ENCODE assay signal across 20 cellular contexts in genomic region chr6:10268661-10269060, GRCh38.
A peak's percentile ranks its signal among the peaks of the same experiment; 100 is the strongest.
DNase-seq lines count a peak whose midpoint lies in the region; ATAC-seq and TF ChIP-seq lines count a peak whose summit lies in the region.
"Had no signal": no experiment of that assay in that cellular context is flagged by ENCODE, and none has a peak within 500 bp of the region (broad histone marks: within the 10 kb centered on the region; RNA-seq: fewer than 3 reads in every experiment).

No MANE protein-coding gene starts in this region.

- no peak overlapping the region for H3K4ac ChIP-seq in IMR-90 (ENCODE audit: low read depth, low read length)

- H2BK15ac ChIP-seq in IMR-90 (ENCODE audit: low read depth, low read length), result no peak overlapping the region

- H3K56ac ChIP-seq in IMR-90 (ENCODE audit: extremely low read depth, insufficient read depth, low read length), result no peak overlapping the region

- H2AFZ ChIP-seq in IMR-90 (replicated peaks; ENCODE audit: low read length, poor library complexity), result peak overlapping the region; percentile 28

- H3K36me3 ChIP-seq in IMR-90 (ENCODE audit: control insufficient read depth, insufficient read depth, low read length) (no peaks in the 10 kb centered on the region), iPS-20b (ENCODE audit: insufficient read depth, low read depth, low read length) (no peaks in the 10 kb centered on the region)
- H3K36me3 ChIP-seq: gastrocnemius medialis, left ventricle myocardium inferior, pancreas, tibial artery had no signal

- no peaks in the 10 kb centered on the region for H3K4me1 Mint-ChIP-seq in activated T-helper 2 cell treated with anti-CD3 and anti-CD28 coated beads, Interferon-gamma antibody, Interleukin-2, Interleukin-4, amounts not matched to agents 10 μg/mL and 5 μg/mL and 100 μg/mL, durations not matched to agents 14 hours and 24 hours and 36 hours (ENCODE audit: low read depth)
- H3K4me1 Mint-ChIP-seq: activated CD4-positive, alpha-beta T cell treated with anti-CD3 and anti-CD28 coated beads for 36 hours; activated CD8-positive, alpha-beta memory T cell treated with anti-CD3 and anti-CD28 coated beads, Interleukin-2, amount 10 ng/mL, durations not matched to agents 7 days and 5 days; activated naive CD8-positive, alpha-beta T cell treated with anti-CD3 and anti-CD28 coated beads, Interleukin-2, amount 10 ng/mL, durations not matched to agents 7 days and 5 days; B cell had no signal

- no peaks in the 10 kb centered on the region for H3K27me3 Mint-ChIP-seq in activated T-helper 2 cell treated with anti-CD3 and anti-CD28 coated beads, Interferon-gamma antibody, Interleukin-2, Interleukin-4, amounts not matched to agents 10 μg/mL and 5 μg/mL and 100 μg/mL, durations not matched to agents 14 hours and 24 hours and 36 hours (ENCODE audit: low read depth)

- TF ChIP-seq POLR2A in IMR-90 (IDR thresholded peaks at IDR 0.05; ENCODE audit: low read depth, low read length), result no peak

- no peak for ATAC-seq in IMR-90 (ENCODE audit: low read depth)
- ATAC-seq: activated CD4-positive, alpha-beta T cell treated with anti-CD3 and anti-CD28 coated beads for 36 hours; activated CD8-positive, alpha-beta memory T cell treated with anti-CD3 and anti-CD28 coated beads, Interleukin-2, amount 10 ng/mL, durations not matched to agents 7 days and 5 days; gastrocnemius medialis; pancreas had no signal

- H2BK120ac ChIP-seq in IMR-90 (ENCODE audit: low read depth, low read length), result no peak overlapping the region

- H3K79me1 ChIP-seq in IMR-90 (ENCODE audit: low read depth in 1 of 2, low read length in 2 of 2), result no peaks in the 10 kb centered on the region

- no peak overlapping the region for H3K4me3 Mint-ChIP-seq in activated T-helper 2 cell treated with anti-CD3 and anti-CD28 coated beads, Interferon-gamma antibody, Interleukin-2, Interleukin-4, amounts not matched to agents 10 μg/mL and 5 μg/mL and 100 μg/mL, durations not matched to agents 14 hours and 24 hours and 36 hours (ENCODE audit: low read depth)
- H3K4me3 Mint-ChIP-seq: activated CD4-positive, alpha-beta T cell treated with anti-CD3 and anti-CD28 coated beads for 36 hours; activated CD8-positive, alpha-beta memory T cell treated with anti-CD3 and anti-CD28 coated beads, Interleukin-2, amount 10 ng/mL, durations not matched to agents 7 days and 5 days; activated naive CD8-positive, alpha-beta T cell treated with anti-CD3 and anti-CD28 coated beads, Interleukin-2, amount 10 ng/mL, durations not matched to agents 7 days and 5 days; B cell had no signal

- H3K27ac ChIP-seq in IMR-90 (ENCODE audit: insufficient read depth, low read length), result no peak overlapping the region
- peak overlapping the region; percentile 56 for H3K27ac ChIP-seq in VCaP
- peak overlapping the region; percentile 59 for H3K27ac ChIP-seq in iPS-20b (ENCODE audit: low read length)
- H3K27ac ChIP-seq: gastrocnemius medialis, left ventricle myocardium inferior, pancreas, tibial artery had no signal

- DNase-seq in IMR-90 (no peak), retina (peak; percentile 77), NCI-H1930 (lab: John Stamatoyannopoulos, UW) (no peak)
- no peak for DNase-seq in activated T-helper 2 cell treated with anti-CD3 and anti-CD28 coated beads, Interferon-gamma antibody, Interleukin-2, Interleukin-4, amounts not matched to agents 10 μg/mL and 5 μg/mL and 100 μg/mL, durations not matched to agents 14 hours and 24 hours and 36 hours (ENCODE audit: low spot score)
- DNase-seq in activated CD4-positive, alpha-beta T cell treated with anti-CD3 and anti-CD28 coated beads, Interleukin-2, amount 50 U/mL, for 4 hours, result no peak
- DNase-seq: activated CD4-positive, alpha-beta T cell treated with anti-CD3 and anti-CD28 coated beads for 36 hours; activated CD8-positive, alpha-beta memory T cell treated with anti-CD3 and anti-CD28 coated beads, Interleukin-2, amount 10 ng/mL, durations not matched to agents 7 days and 5 days; activated naive CD8-positive, alpha-beta T cell treated with anti-CD3 and anti-CD28 coated beads, Interleukin-2, amount 10 ng/mL, durations not matched to agents 7 days and 5 days; erythroblast; gastrocnemius medialis; left ventricle myocardium inferior; NCI-H1105 treated with DMSO at 0.1 percent for 48 hours; NCI-H345; pancreas; stimulated activated naive CD4-positive, alpha-beta T cell; SW 1271; tibial artery had no signal

- H2AK9ac ChIP-seq in IMR-90 (replicated peaks; ENCODE audit: low read depth, low read length, poor library complexity), result no peak overlapping the region

- no peak overlapping the region for H2AK5ac ChIP-seq in IMR-90 (ENCODE audit: low read depth, low read length)

- H4K5ac ChIP-seq in IMR-90 (ENCODE audit: low read depth, low read length), result no peak overlapping the region

- H3K9me1 ChIP-seq in IMR-90 (ENCODE audit: insufficient read depth, low read length), result no peaks in the 10 kb centered on the region

- no peak for TF ChIP-seq RAD21 in IMR-90 (IDR thresholded peaks at IDR 0.05; ENCODE audit: low read length)

- CTCF ChIA-PET in IMR-90 (lab: Yijun Ruan, JAX), result no interaction called here

- POLR2A ChIA-PET in IMR-90 (lab: Charles Lee; ENCODE audit: unreplicated experiment), result no interaction called here

- H2BK5ac ChIP-seq in IMR-90 (ENCODE audit: low read depth, low read length, poor library complexity, severe bottlenecking), result no peak overlapping the region

- H3K23ac ChIP-seq in IMR-90 (ENCODE audit: low read depth, low read length), result no peak overlapping the region

- H3K4me1 ChIP-seq in IMR-90 (ENCODE audit: control insufficient read depth, insufficient read depth, low read length) (no peaks in the 10 kb centered on the region), iPS-20b (ENCODE audit: insufficient read depth, low read length) (peaks cover 36% of the 10 kb centered on the region)
- H3K4me1 ChIP-seq: gastrocnemius medialis, left ventricle myocardium inferior, tibial artery had no signal

- dilution Hi-C loops in IMR-90 (cut with HindIII; ENCODE audit: low sequenced_read_pairs, unreplicated experiment), result no loop called here

- no peaks in the 10 kb centered on the region for H3K36me3 Mint-ChIP-seq in activated T-helper 2 cell treated with anti-CD3 and anti-CD28 coated beads, Interferon-gamma antibody, Interleukin-2, Interleukin-4, amounts not matched to agents 10 μg/mL and 5 μg/mL and 100 μg/mL, durations not matched to agents 14 hours and 24 hours and 36 hours (ENCODE audit: low read depth)
- H3K36me3 Mint-ChIP-seq: activated CD8-positive, alpha-beta memory T cell treated with anti-CD3 and anti-CD28 coated beads, Interleukin-2, amount 10 ng/mL, durations not matched to agents 7 days and 5 days; activated naive CD8-positive, alpha-beta T cell treated with anti-CD3 and anti-CD28 coated beads, Interleukin-2, amount 10 ng/mL, durations not matched to agents 7 days and 5 days had no signal

- peaks cover 9% of the 10 kb centered on the region; the same call in 1 of the 2 replicates for H3K9me3 ChIP-seq in IMR-90 (ENCODE audit: control insufficient read depth, insufficient read depth, low read length)
- no peaks in the 10 kb centered on the region for H3K9me3 ChIP-seq in iPS-20b (ENCODE audit: insufficient read depth, low read depth, low read length)
- H3K9me3 ChIP-seq: gastrocnemius medialis, left ventricle myocardium inferior, pancreas, tibial artery had no signal

- H4K20me1 ChIP-seq in IMR-90 (ENCODE audit: insufficient read depth, low read length), result no peaks in the 10 kb centered on the region

- no peak overlapping the region for H3K4me2 ChIP-seq in IMR-90 (ENCODE audit: low read depth, low read length)

- intact Hi-C loops in IMR-90 (cut with micrococcal nuclease), result no loop called here
- intact Hi-C loops in activated T-helper 2 cell treated with anti-CD3 and anti-CD28 coated beads, Interferon-gamma antibody, Interleukin-2, Interleukin-4, amounts not matched to agents 10 μg/mL and 5 μg/mL and 100 μg/mL, durations not matched to agents 14 hours and 24 hours and 36 hours (cut with micrococcal nuclease), result no loop called here

- 42% methylated on average over 4 of the region's 9 CpGs; no CpG with 5 or more reads in 1 of the 2 experiments for WGBS in IMR-90 (ENCODE audit: extremely low coverage in 2 of 2, insufficient read length in 1 of 2), 2 experiments

- no peak overlapping the region for H2BK20ac ChIP-seq in IMR-90 (ENCODE audit: low read depth, low read length)

- BruUV-seq in IMR-90 (replicated peaks; lab: Mats Ljungman, UMichigan), result no TSS peak

- no peak overlapping the region for H4K91ac ChIP-seq in IMR-90 (ENCODE audit: insufficient read depth, low read depth, low read length)

- H4K8ac ChIP-seq in IMR-90 (ENCODE audit: low read depth in 2 of 2, low read length in 2 of 2), result no peak overlapping the region

- H3K9me3 Mint-ChIP-seq in activated T-helper 2 cell treated with anti-CD3 and anti-CD28 coated beads, Interferon-gamma antibody, Interleukin-2, Interleukin-4, amounts not matched to agents 10 μg/mL and 5 μg/mL and 100 μg/mL, durations not matched to agents 14 hours and 24 hours and 36 hours, result no peaks in the 10 kb centered on the region

- H3K27me3 ChIP-seq in IMR-90 (ENCODE audit: control insufficient read depth, insufficient read depth, low read length), result no peaks in the 10 kb centered on the region
- no peaks in the 10 kb centered on the region for H3K27me3 ChIP-seq in iPS-20b (ENCODE audit: insufficient read depth, low read length)
- H3K27me3 ChIP-seq: gastrocnemius medialis had no signal

- in situ Hi-C loops in IMR-90 (cut with MboI; ENCODE audit: low sequenced_read_pairs), result no loop called here

- H3K18ac ChIP-seq in IMR-90 (ENCODE audit: low read depth, low read length), result no peak overlapping the region

- H3K9ac ChIP-seq in IMR-90 (ENCODE audit: low read depth, low read length) (no peak overlapping the region), iPS-20b (ENCODE audit: low read depth, low read length) (peak overlapping the region; percentile 64; the same call in 1 of the 2 replicates)

- H3K27ac Mint-ChIP-seq in activated T-helper 2 cell treated with anti-CD3 and anti-CD28 coated beads, Interferon-gamma antibody, Interleukin-2, Interleukin-4, amounts not matched to agents 10 μg/mL and 5 μg/mL and 100 μg/mL, durations not matched to agents 14 hours and 24 hours and 36 hours, result no peak overlapping the region
- H3K27ac Mint-ChIP-seq: activated CD4-positive, alpha-beta T cell treated with anti-CD3 and anti-CD28 coated beads for 36 hours; activated CD8-positive, alpha-beta memory T cell treated with anti-CD3 and anti-CD28 coated beads, Interleukin-2, amount 10 ng/mL, durations not matched to agents 7 days and 5 days; activated naive CD8-positive, alpha-beta T cell treated with anti-CD3 and anti-CD28 coated beads, Interleukin-2, amount 10 ng/mL, durations not matched to agents 7 days and 5 days; B cell had no signal

- H3K4me3 ChIP-seq in IMR-90 (ENCODE audit: insufficient read depth, low read depth, low read length), result no peak overlapping the region
- H3K4me3 ChIP-seq in iPS-20b (ENCODE audit: low read length), result peak overlapping the region; percentile 54
- H3K4me3 ChIP-seq: gastrocnemius medialis, left ventricle myocardium inferior, pancreas, tibial artery had no signal

- no peak for TF ChIP-seq CTCF in IMR-90 (conservative IDR thresholded peaks at IDR 0.05; ENCODE audit: low read depth, low read length)
- no peak for TF ChIP-seq CTCF in VCaP (conservative IDR thresholded peaks at IDR 0.05)

- no peak overlapping the region for H3K14ac ChIP-seq in IMR-90 (replicated peaks; ENCODE audit: low read depth, low read length)

TF ChIP-seq in IMR-90, 13 proteins besides CTCF, POLR2A, EP300 and RAD21 (continues in another document):
- TF ChIP-seq CHD1 (IDR thresholded peaks at IDR 0.05; ENCODE audit: low read depth, low read length), result no peak
